Comparison of ENCODE assay signal across 8 cellular contexts in the genomic region with DNA sequence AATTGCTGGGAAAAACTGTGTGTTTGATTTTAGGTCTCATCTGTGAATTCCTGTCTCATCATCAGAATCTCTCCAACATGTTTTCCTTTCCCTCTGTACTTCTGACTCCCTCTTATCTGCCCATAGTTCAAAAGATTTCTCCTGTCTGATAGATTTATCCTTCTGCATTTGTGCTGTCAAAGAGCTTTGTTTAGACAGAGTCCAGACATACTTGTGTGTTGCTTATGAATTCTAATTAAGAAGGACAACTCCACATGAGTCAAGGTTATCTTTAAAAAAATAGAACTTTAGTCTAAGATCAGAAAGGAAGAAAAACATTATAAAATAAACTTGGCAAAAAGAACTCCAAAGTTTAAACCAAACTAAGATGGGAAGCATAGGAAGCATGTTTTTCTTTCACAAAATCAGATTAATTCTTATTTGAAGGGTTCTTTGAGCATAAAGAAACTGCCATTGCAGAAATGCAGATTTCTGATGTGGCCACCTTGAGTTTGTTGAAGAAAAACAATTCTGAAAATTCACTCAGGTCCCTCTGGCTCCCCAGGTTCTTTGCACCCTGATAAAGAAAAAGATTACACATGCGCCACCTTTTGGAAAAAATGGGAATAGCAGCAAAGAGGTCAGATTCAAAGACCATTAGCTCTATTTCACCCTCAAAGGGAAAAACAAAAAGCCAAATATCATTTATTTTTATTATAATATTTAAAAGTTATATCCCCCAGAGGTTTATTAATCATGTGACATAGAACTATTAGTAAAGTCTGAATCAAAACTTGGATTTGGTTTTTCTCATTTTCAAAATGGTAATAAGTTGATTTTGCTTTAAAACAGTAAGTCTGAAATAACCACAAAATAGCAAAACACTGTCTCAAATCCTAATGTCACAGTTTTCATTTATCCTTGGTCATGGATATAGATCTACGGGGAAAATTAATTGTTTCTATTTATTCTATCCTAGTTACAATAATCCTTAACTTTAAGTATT.
DNase-seq lines count a peak whose midpoint lies in the region; ATAC-seq and TF ChIP-seq lines count a peak whose summit lies in the region.

No MANE protein-coding gene starts in this region.

- H3K4me3 Mint-ChIP-seq in CD8-positive, alpha-beta memory T cell: no peak overlapping the region

- no peaks in the 10 kb centered on the region for H3K4me1 Mint-ChIP-seq in CD8-positive, alpha-beta memory T cell

- no peak overlapping the region for H3K27ac ChIP-seq in CD8-positive, alpha-beta memory T cell (ENCODE audit: low read depth, low read length)
- H3K27ac ChIP-seq in coronary artery (peak overlapping the region; percentile 23 to 44), lung (ENCODE audit: low read depth in 1 of 2, low read length in 1 of 2) (no peak overlapping the region), stomach (peak overlapping the region in 4 of 5 donors; percentile 23 to 61 (median 42))

- intact Hi-C loops in stomach (cut with DNase I; ENCODE audit: low total_unique reads): loop anchor here (10.0 kb wide), 1 partner anchor 152 kb away; no protein-coding TSS in a partner anchor

- no peaks in the 10 kb centered on the region for H3K4me1 ChIP-seq in CD8-positive, alpha-beta memory T cell (ENCODE audit: insufficient read depth, low read length)
- H3K4me1 ChIP-seq in lung (ENCODE audit: control insufficient read depth in 2 of 2, insufficient read depth in 2 of 2, low read length in 2 of 2): no peaks in the 10 kb centered on the region
- H3K4me1 ChIP-seq in stomach: peaks cover 0 to 5% (median 0%) of the 10 kb centered on the region in 4 donors

- peaks cover 0 to 8% of the 10 kb centered on the region in 2 donors for H3K27me3 Mint-ChIP-seq in CD8-positive, alpha-beta memory T cell

- H3K36me3 Mint-ChIP-seq in CD8-positive, alpha-beta memory T cell: no peaks in the 10 kb centered on the region

- WGBS in lung, 2 donors: 30 to 33% methylated on average over 2 of the region's 2 CpGs
- WGBS in stomach, 5 donors: 22 to 33% (median 29%) methylated on average over 2 of the region's 2 CpGs

- H3K27ac Mint-ChIP-seq in CD8-positive, alpha-beta memory T cell: no peak overlapping the region

- TF ChIP-seq CTCF in coronary artery (IDR thresholded peaks at IDR 0.05) (peak; percentile 44), lung (IDR thresholded peaks at IDR 0.05; ENCODE audit: control extremely low read depth, extremely low read depth) (peak; percentile 34), stomach (IDR thresholded peaks at IDR 0.05) (peak in 5 of 7 experiments; percentile 14 to 84 (median 71))

- no peaks in the 10 kb centered on the region for H3K36me3 ChIP-seq in CD8-positive, alpha-beta memory T cell (ENCODE audit: insufficient read depth, low read length)
- H3K36me3 ChIP-seq in lung (ENCODE audit: control insufficient read depth in 2 of 2, insufficient read depth in 2 of 2, low read length in 2 of 2): no peaks in the 10 kb centered on the region
- H3K36me3 ChIP-seq in stomach: no peaks in the 10 kb centered on the region

- CTCF ChIA-PET in CD8-positive, alpha-beta memory T cell (lab: Charles Lee): interaction anchor here (0.6 kb wide), 1 partner anchor 1620 kb away, joined by 3 read pairs; no protein-coding TSS in a partner anchor

- TF ChIP-seq EP300 in stomach (IDR thresholded peaks at IDR 0.05): no peak

- H3K9me3 ChIP-seq in CD8-positive, alpha-beta memory T cell (ENCODE audit: low read length): no peaks in the 10 kb centered on the region
- H3K9me3 ChIP-seq in lung (ENCODE audit: control insufficient read depth in 2 of 2, insufficient read depth in 1 of 2, low read length in 1 of 2) (no peaks in the 10 kb centered on the region), stomach (no peaks in the 10 kb centered on the region)

- POLR2A ChIA-PET in CD8-positive, alpha-beta memory T cell (lab: Charles Lee): no interaction called here

- TF ChIP-seq POLR2A in stomach (IDR thresholded peaks at IDR 0.05): no peak

- no peaks in the 10 kb centered on the region for H3K9me3 Mint-ChIP-seq in CD8-positive, alpha-beta memory T cell

- ATAC-seq in GM18873 (IDR thresholded peaks at IDR 0.05; ENCODE audit: low FRiP score, unreplicated experiment) (peak; percentile 59), lung (ENCODE audit: insufficient read depth, low FRiP score) (no peak)

- peak in 4 of 5 donors; percentile 3 to 25 (median 11) for DNase-seq in CD8-positive, alpha-beta memory T cell
- peak; percentile 4 for DNase-seq in HuH-7.5 (ENCODE audit: low spot score)
- DNase-seq in T-helper 9 cell: peak; percentile 21
- DNase-seq in coronary artery (ENCODE audit: low spot score): no peak
- peak; percentile 50 for DNase-seq in lung (ENCODE audit: low spot score)
- DNase-seq in stomach: peak; percentile 33
- no peak for DNase-seq in 8988T

- no peak overlapping the region for H3K4me3 ChIP-seq in CD8-positive, alpha-beta memory T cell (ENCODE audit: low read length)
- H3K4me3 ChIP-seq in coronary artery (no peak overlapping the region), lung (no peak overlapping the region), stomach (no peak overlapping the region)

- H3K27me3 ChIP-seq in CD8-positive, alpha-beta memory T cell (ENCODE audit: insufficient read depth, low read length, poor library complexity, severe bottlenecking): no peaks in the 10 kb centered on the region
- H3K27me3 ChIP-seq in lung (ENCODE audit: control insufficient read depth, insufficient read depth) (no peaks in the 10 kb centered on the region), stomach (no peaks in the 10 kb centered on the region)

Comparison
In these comparisons a context has a peak if more than half of its experiments do, and no peak if none do; other contexts are left out.
1. DNase-seq: peak in CD8-positive, alpha-beta memory T cell (4 of 5), HuH-7.5 (single experiment), T-helper 9 cell (single experiment), lung (single experiment) and stomach (single experiment); none in coronary artery (single experiment) and 8988T (single experiment).
2. H3K27ac ChIP-seq: peak in coronary artery (2 of 2) and stomach (4 of 5); none in CD8-positive, alpha-beta memory T cell (single experiment) and lung (0 of 2).
3. Peak in every context shown above with its lines, with median percentiles within 50 percentile points of each other: CTCF ChIP-seq.